In genomic region chrX:37684426-37684825, GRCh38 we compare ENCODE assay signal across 1 cellular context.
TF ChIP-seq lines count a peak whose summit lies in the region.

No MANE protein-coding gene starts in this region.

TF ChIP-seq in K562, 482 proteins besides CTCF, POLR2A, EP300 and RAD21 (continued from another document):
- no peak for TF ChIP-seq HNRNPH1 (optimal IDR thresholded peaks at IDR 0.05; ENCODE audit: low read depth, low read length)
